8 cellular contexts compared by ENCODE assay signal in genomic region chr11:134253189-134253993, GRCh38. TPM values are rescaled to one million over a fixed set of nuclear protein-coding genes. Genes with fewer than 3 reads are reported as not detected.
DNase-seq lines count a peak whose midpoint lies in the region; TF ChIP-seq lines count a peak whose summit lies in the region.

TSS of gene ACAD8 (plus strand) at chr11:134253568. CDS start at chr11:134253601, 33 bp downstream.
TSS of gene THYN1 (minus strand) at chr11:134253352. CDS start at chr11:134252882, 470 bp downstream.

- DNase-seq in GM04503 (ENCODE audit: low read depth) (peak; percentile 74), HEK293T (ENCODE audit: extremely low spot score) (peak; percentile 99), MV-4-11 (lab: John Stamatoyannopoulos, UW) (peak; percentile 95), SK-MEL-5 (ENCODE audit: low read depth, low spot score) (peak; percentile 95), foreskin melanocyte (peak; percentile 92), substantia nigra (lab: John Stamatoyannopoulos, UW) (peak; percentile 60 to 99 (median 96))
- DNase-seq in activated naive CD4-positive, alpha-beta T cell treated with Interleukin-2 at 50 U/mL for 16 hours = peak; percentile 96

- H3K27me3 ChIP-seq in neutrophil = no peaks in the 10 kb centered on the region

- H3K27ac ChIP-seq in neutrophil (peak within 1 kb of the TSS; percentile 63), substantia nigra (ENCODE audit: low read depth, low read length, poor library complexity, severe bottlenecking) (peak within 1 kb of the TSS; percentile 59)

- peaks cover 36% of the 10 kb centered on the region for H3K36me3 ChIP-seq in neutrophil

- peak; percentile 59 for TF ChIP-seq CTCF in neutrophil (IDR thresholded peaks at IDR 0.05)

- in situ Hi-C loops in SK-MEL-5 (cut with HindIII; ENCODE audit: low pct_unique_long_range_greater_than_20kb, low sequenced_read_pairs) = no loop called here

- CTCF ChIA-PET in HEK293T (lab: Yijun Ruan, JAX) = interaction anchor here (1.6 kb wide), 1 partner anchor 20 kb away, joined by 4 read pairs; no protein-coding TSS in a partner anchor

- POLR2A ChIA-PET in HEK293T (lab: Yijun Ruan, JAX) = interaction anchor here (0.9 to 3.4 kb wide), 5 partner anchors 9 to 29 kb away, joined by 3 to 22 read pairs (median 5); partner anchors contain the start of genes GLB1L3, NCAPD3 and VPS26B

- H3K4me3 ChIP-seq in neutrophil (ENCODE audit: low read depth in 1 of 2, low read length in 1 of 2) = peak within 1 kb of the TSS; percentile 85 to 87

- H3K4me1 ChIP-seq in neutrophil (ENCODE audit: control insufficient read depth in 1 of 2, insufficient read depth in 1 of 2, low read depth in 1 of 2, low read length in 1 of 2) = peaks cover 69% of the 10 kb centered on the region in 2 experiments

- H3K9me3 ChIP-seq in neutrophil = no peaks in the 10 kb centered on the region

TF ChIP-seq in HEK293T, 16 proteins besides CTCF, POLR2A, EP300 and RAD21:
- 0 out of 2 replicates have a peak, but pooled peaks have one; percentile 10 for TF ChIP-seq L3MBTL2 (conservative IDR thresholded peaks at IDR 0.05)
- no peak for TF ChIP-seq FOXA1 (IDR thresholded peaks at IDR 0.05)
- no peak; the same call in 1 of the 2 replicates for TF ChIP-seq ELF4 (IDR thresholded peaks at IDR 0.05)
- peak; percentile 67; the same call in 1 of the 2 replicates for TF ChIP-seq SUZ12 (IDR thresholded peaks at IDR 0.05)
TF ChIP-seq in HEK293T: peak in this region for 2.

RNA-seq across cellular contexts. Expression of gene ACAD8, which starts in this region (rescaled TPM):
- 12.7 and 14.5 TPM in 2 replicates for total RNA-seq in SK-MEL-5 (2014; rRNA removed; shearing (Covaris generic))
- 17.4 and 23.1 TPM in 2 replicates for polyA plus RNA-seq in SK-MEL-5 (2015; cell fraction: cytosol; rRNA removed)
- polyA plus RNA-seq in SK-MEL-5 (2015; cell fraction: nucleus; rRNA removed) = 119 and 135 TPM in 2 replicates

RNA-seq across cellular contexts. Expression of gene THYN1, which starts in this region (rescaled TPM):
- 19.7 and 25.3 TPM in 2 replicates for total RNA-seq in SK-MEL-5 (2014; rRNA removed; shearing (Covaris generic))
- polyA plus RNA-seq in SK-MEL-5 (2015; cell fraction: cytosol; rRNA removed) = 13.2 and 16.6 TPM in 2 replicates
- polyA plus RNA-seq in SK-MEL-5 (2015; cell fraction: nucleus; rRNA removed) = 45.8 and 51.5 TPM in 2 replicates

Comparison
In these comparisons a context has a peak if more than half of its experiments do, and no peak if none do; other contexts are left out.
1. Peak in every context shown above with its lines: DNase-seq, H3K4me3 ChIP-seq and H3K27ac ChIP-seq.